Comparison of ENCODE assay signal across 28 cellular contexts in genomic region chr17:57866723-57867122, GRCh38. TPM values are rescaled to one million over a fixed set of nuclear protein-coding genes. Genes with fewer than 3 reads are reported as not detected.
DNase-seq lines count a peak whose midpoint lies in the region; ATAC-seq and TF ChIP-seq lines count a peak whose summit lies in the region.
"Had no signal": no experiment of that assay in that cellular context is flagged by ENCODE, and none has a peak within 500 bp of the region (broad histone marks: within the 10 kb centered on the region; RNA-seq: fewer than 3 reads in every experiment).

No MANE protein-coding gene starts in this region.

- no peak overlapping the region for H2AFZ ChIP-seq in trophoblast cell (ENCODE audit: insufficient read depth, low read length, poor library complexity)
- H2AFZ ChIP-seq: neural progenitor cell had no signal

- no CpG with 5 or more reads among the region's 5 CpGs for WGBS in trophoblast cell (ENCODE audit: extremely low coverage, insufficient coverage, insufficient read length)

- peak overlapping the region; percentile 83 for H3K27ac Mint-ChIP-seq in dendritic cell treated with granulocyte-macrophage colony-stimulating factor and Interleukin-4, amounts not matched to agents 40 ng/mL and 50 ng/mL, for 4 days
- H3K27ac Mint-ChIP-seq in activated T-cell treated with anti-CD3 and anti-CD28 coated beads, Interleukin-2, amount 50 U/mL, for 24 hours = no peak overlapping the region
- H3K27ac Mint-ChIP-seq: CD8-positive, alpha-beta memory T cell had no signal

- H3K27me3 Mint-ChIP-seq in dendritic cell treated with granulocyte-macrophage colony-stimulating factor and Interleukin-4, amounts not matched to agents 40 ng/mL and 50 ng/mL, for 4 days = peaks cover 36% of the 10 kb centered on the region
- peaks cover 21% of the 10 kb centered on the region for H3K27me3 Mint-ChIP-seq in activated T-cell treated with anti-CD3 and anti-CD28 coated beads, Interleukin-2, amount 50 U/mL, for 24 hours

- H3K9me3 ChIP-seq in KOPT-K1 (ENCODE audit: insufficient read depth, low read length, poor library complexity, severe bottlenecking) (no peaks in the 10 kb centered on the region), trophoblast cell (ENCODE audit: insufficient read depth, low read depth, low read length) (no peaks in the 10 kb centered on the region), vagina (no peaks in the 10 kb centered on the region)
- H3K9me3 ChIP-seq: prostate gland had no signal

- no peak overlapping the region for H3K9ac ChIP-seq in trophoblast cell (ENCODE audit: low read length)
- H3K9ac ChIP-seq: neural progenitor cell had no signal

- H3K36me3 ChIP-seq in KOPT-K1 (ENCODE audit: insufficient read depth, low read length) (no peaks in the 10 kb centered on the region), trophoblast cell (ENCODE audit: control insufficient read depth in 1 of 2, insufficient read depth in 2 of 2, low read length in 2 of 2) (peaks cover 10 to 12% of the 10 kb centered on the region in 2 experiments), vagina (peaks cover 0 to 12% of the 10 kb centered on the region in 2 donors)
- H3K36me3 ChIP-seq: neural progenitor cell, prostate gland had no signal

- H4K8ac ChIP-seq in trophoblast cell (ENCODE audit: low read depth, low read length) = no peak overlapping the region

- no peak overlapping the region for H3K4ac ChIP-seq in trophoblast cell (ENCODE audit: low read depth, low read length)

- no peak overlapping the region for H3K4me3 ChIP-seq in trophoblast cell (ENCODE audit: low read depth, low read length)
- H3K4me3 ChIP-seq in vagina = no peak overlapping the region
- H3K4me3 ChIP-seq: lung, neural progenitor cell, prostate gland, skin epidermis had no signal

- no peak for DNase-seq in trophoblast cell
- peak in 1 of 2 donors; percentile 77 for DNase-seq in vagina (ENCODE audit: extremely low spot score in 2 of 2)
- DNase-seq in activated T-cell treated with anti-CD3 and anti-CD28 coated beads, Interleukin-2, amount 50 U/mL, for 24 hours = no peak
- DNase-seq in activated naive CD4-positive, alpha-beta T cell (lab: John Stamatoyannopoulos, UW) = no peak
- DNase-seq: activated CD4-positive, alpha-beta T cell treated with anti-CD3 and anti-CD28 coated beads for 1 hour; activated gamma-delta T cell treated with Interleukin-2 at 50 U/mL for 16 hours; activated T-cell treated with anti-CD3 and anti-CD28 coated beads, Interleukin-2, amount 50 U/mL, for 1 hour; CD8-positive, alpha-beta memory T cell; DMS53; effector memory CD4-positive, alpha-beta T cell; GF-D8; GOT3; KG1; kidney glomerular epithelial cell; NCI-H1436 treated with DMSO at 0.1 percent for 48 hours; NCI-H2171; NCI-H524; NK-92 treated with Interleukin-12 subunit alpha and Interleukin-12 subunit beta, amount 100 ng/mL, for 24 hours; stimulated activated CD4-positive, alpha-beta T cell treated with anti-CD3 and anti-CD28 coated beads, Interleukin-2, amount 100 ng/mL, for 24 hours; T-helper 1 cell had no signal

- H2AK5ac ChIP-seq in trophoblast cell (ENCODE audit: low read length) = no peak overlapping the region

- peak overlapping the region; percentile 34 for H2BK12ac ChIP-seq in trophoblast cell (ENCODE audit: low read length)

- H3K4me1 ChIP-seq in trophoblast cell (ENCODE audit: control insufficient read depth in 1 of 2, insufficient read depth in 2 of 2, low read length in 2 of 2) (peaks cover 17 to 20% of the 10 kb centered on the region in 2 experiments), vagina (peaks cover 63% of the 10 kb centered on the region)

- H3K36me3 Mint-ChIP-seq in dendritic cell treated with granulocyte-macrophage colony-stimulating factor and Interleukin-4, amounts not matched to agents 40 ng/mL and 50 ng/mL, for 4 days (ENCODE audit: low read depth) = peaks cover 88% of the 10 kb centered on the region
- H3K36me3 Mint-ChIP-seq in activated T-cell treated with anti-CD3 and anti-CD28 coated beads, Interleukin-2, amount 50 U/mL, for 24 hours (ENCODE audit: low read depth) = no peaks in the 10 kb centered on the region
- H3K36me3 Mint-ChIP-seq: CD8-positive, alpha-beta memory T cell had no signal

- TF ChIP-seq POLR2A in vagina (IDR thresholded peaks at IDR 0.05) = no peak

- no peaks in the 10 kb centered on the region for H3K79me2 ChIP-seq in trophoblast cell (ENCODE audit: control insufficient read depth, insufficient read depth, low read length, poor library complexity)

- no peak overlapping the region for H2BK120ac ChIP-seq in trophoblast cell (ENCODE audit: insufficient read depth, low read length, poor library complexity)

- no peak overlapping the region for H4K12ac ChIP-seq in trophoblast cell (ENCODE audit: low read depth, low read length)

- H4K91ac ChIP-seq in trophoblast cell (ENCODE audit: low read depth, low read length) = no peak overlapping the region

- intact Hi-C loops in dendritic cell treated with granulocyte-macrophage colony-stimulating factor and Interleukin-4, amounts not matched to agents 40 ng/mL and 50 ng/mL, for 4 days (cut with micrococcal nuclease) = no loop called here
- intact Hi-C loops in vagina (cut with DNase I) = no loop called here

- no peak overlapping the region for H3K18ac ChIP-seq in trophoblast cell (ENCODE audit: low read length)

- H3K27me3 ChIP-seq in trophoblast cell (ENCODE audit: insufficient read depth, low read length) (no peaks in the 10 kb centered on the region), vagina (no peaks in the 10 kb centered on the region)

- no peak overlapping the region for H3K14ac ChIP-seq in trophoblast cell (ENCODE audit: low read length)

- no peak overlapping the region for H3K4me3 Mint-ChIP-seq in dendritic cell treated with granulocyte-macrophage colony-stimulating factor and Interleukin-4, amounts not matched to agents 40 ng/mL and 50 ng/mL, for 4 days
- H3K4me3 Mint-ChIP-seq in activated T-cell treated with anti-CD3 and anti-CD28 coated beads, Interleukin-2, amount 50 U/mL, for 24 hours = no peak overlapping the region
- H3K4me3 Mint-ChIP-seq: brain; CD8-positive, alpha-beta memory T cell; neural progenitor cell had no signal

- peak overlapping the region; percentile 70 for H3K27ac ChIP-seq in KOPT-K1 (ENCODE audit: low read depth, low read length, poor library complexity, severe bottlenecking)
- H3K27ac ChIP-seq in trophoblast cell (ENCODE audit: low read depth, low read length) = no peak overlapping the region
- peak overlapping the region; percentile 88 for H3K27ac ChIP-seq in vagina
- H3K27ac ChIP-seq: neural progenitor cell had no signal

- peaks cover 8% of the 10 kb centered on the region for H3K79me1 ChIP-seq in trophoblast cell (ENCODE audit: low read length)

- no peak overlapping the region for H3K23ac ChIP-seq in trophoblast cell (ENCODE audit: low read length)

- H3K4me2 ChIP-seq in trophoblast cell (ENCODE audit: low read length) = no peak overlapping the region
- H3K4me2 ChIP-seq: neural progenitor cell had no signal

- no peak for ATAC-seq in GM21381 (IDR thresholded peaks at IDR 0.05; ENCODE audit: unreplicated experiment)

- no peak for TF ChIP-seq CTCF in vagina (IDR thresholded peaks at IDR 0.05)

- H2BK5ac ChIP-seq in trophoblast cell (ENCODE audit: low read depth, low read length, poor library complexity) = no peak overlapping the region

- H3K4me1 Mint-ChIP-seq in dendritic cell treated with granulocyte-macrophage colony-stimulating factor and Interleukin-4, amounts not matched to agents 40 ng/mL and 50 ng/mL, for 4 days (ENCODE audit: low read depth) = peaks cover 65% of the 10 kb centered on the region
- H3K4me1 Mint-ChIP-seq in activated T-cell treated with anti-CD3 and anti-CD28 coated beads, Interleukin-2, amount 50 U/mL, for 24 hours (ENCODE audit: low read depth) = peaks cover 16% of the 10 kb centered on the region

- H3K9me3 Mint-ChIP-seq in dendritic cell treated with granulocyte-macrophage colony-stimulating factor and Interleukin-4, amounts not matched to agents 40 ng/mL and 50 ng/mL, for 4 days = no peaks in the 10 kb centered on the region
- no peaks in the 10 kb centered on the region for H3K9me3 Mint-ChIP-seq in activated T-cell treated with anti-CD3 and anti-CD28 coated beads, Interleukin-2, amount 50 U/mL, for 24 hours
- H3K9me3 Mint-ChIP-seq: brain; CD8-positive, alpha-beta memory T cell; neural progenitor cell had no signal

RNA-seq across cellular contexts. Expression of gene MRPS23, which starts 16.9 kb away (rescaled TPM):
- 14.8 and 17.1 TPM in 2 replicates for polyA plus RNA-seq in trophoblast cell (2013)
- 6.9 TPM for total RNA-seq in vagina
